14 cellular contexts compared by ENCODE assay signal in the genomic region with DNA sequence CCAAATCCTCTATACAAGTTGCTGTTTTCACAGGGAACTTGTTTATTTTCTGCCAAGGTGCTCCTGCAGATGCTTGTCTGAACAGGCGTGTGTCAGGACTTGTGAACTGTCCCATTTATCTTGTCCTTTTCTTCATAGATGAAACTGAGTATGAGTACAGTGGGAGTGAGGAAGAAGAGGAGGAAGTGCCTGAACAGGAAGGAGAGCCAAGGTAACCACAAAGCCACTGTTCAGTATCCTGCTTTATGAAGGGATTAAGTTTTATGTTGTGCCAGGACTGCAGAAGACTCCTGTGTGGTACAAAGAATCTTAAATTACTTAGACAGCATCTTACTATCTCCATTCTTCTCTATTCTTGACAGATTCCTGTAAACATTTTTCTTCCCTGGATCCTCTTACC.
DNase-seq lines count a peak whose midpoint lies in the region; ATAC-seq and TF ChIP-seq lines count a peak whose summit lies in the region.
"Had no signal": no experiment of that assay in that cellular context is flagged by ENCODE, and none has a peak within 500 bp of the region (broad histone marks: within the 10 kb centered on the region; RNA-seq: fewer than 3 reads in every experiment).

No MANE protein-coding gene starts in this region.

- intact Hi-C loops in activated CD8-positive, alpha-beta T cell treated with anti-CD3 and anti-CD28 coated beads for 36 hours (cut with micrococcal nuclease), result no loop called here
- intact Hi-C loops in right lobe of liver (cut with DNase I), result no loop called here

- no peak for ATAC-seq in stimulated activated naive CD8-positive, alpha-beta T cell treated with anti-CD3 and anti-CD28 coated beads, Interleukin-15, Interleukin-2, amounts not matched to agents 100 U/mL and 50 U/mL, for 24 hours
- ATAC-seq in activated CD8-positive, alpha-beta T cell treated with anti-CD3 and anti-CD28 coated beads for 36 hours, result no peak
- ATAC-seq in right lobe of liver, result peak in 3 of 4 donors; percentile 7 to 24 (median 11)

- peak overlapping the region; percentile 53 for H3K27ac Mint-ChIP-seq in stimulated activated naive CD8-positive, alpha-beta T cell treated with anti-CD3 and anti-CD28 coated beads, Interleukin-15, Interleukin-2, amounts not matched to agents 100 ng/mL and 50 ng/mL, for 24 hours
- H3K27ac Mint-ChIP-seq in activated CD8-positive, alpha-beta T cell treated with anti-CD3 and anti-CD28 coated beads for 36 hours, result peak overlapping the region; percentile 22

- no peaks in the 10 kb centered on the region for H3K9me3 ChIP-seq in right lobe of liver
- H3K9me3 ChIP-seq: esophagus muscularis mucosa, uterus had no signal

- in situ Hi-C loops in brain microvascular endothelial cell (cut with HindIII; ENCODE audit: low pct_ligation_motif_present, low sequenced_read_pairs), result loop anchor here (25.0 kb wide), 1 partner anchor 405 kb away; no protein-coding TSS in a partner anchor

- no peak for DNase-seq in stimulated activated naive CD8-positive, alpha-beta T cell treated with anti-CD3 and anti-CD28 coated beads, Interleukin-15, Interleukin-2, amounts not matched to agents 100 U/mL and 50 U/mL, for 24 hours
- DNase-seq in activated CD8-positive, alpha-beta T cell treated with anti-CD3 and anti-CD28 coated beads for 36 hours, result no peak
- DNase-seq in right lobe of liver, result no peak
- no peak for DNase-seq in ecto neural progenitor cell (ENCODE audit: low spot score)
- no peak for DNase-seq in NK-92 (lab: John Stamatoyannopoulos, UW; ENCODE audit: unreplicated experiment)
- no peak for DNase-seq in brain microvascular endothelial cell
- DNase-seq in H7, result no peak
- DNase-seq: NCI-H1436 treated with DMSO at 0.1 percent for 48 hours, NCI-H82, small intestine had no signal

- no peak for TF ChIP-seq POLR2A in right lobe of liver (IDR thresholded peaks at IDR 0.05)

- H3K27me3 Mint-ChIP-seq in stimulated activated naive CD8-positive, alpha-beta T cell treated with anti-CD3 and anti-CD28 coated beads, Interleukin-15, Interleukin-2, amounts not matched to agents 100 ng/mL and 50 ng/mL, for 24 hours, result no peaks in the 10 kb centered on the region
- H3K27me3 Mint-ChIP-seq in activated CD8-positive, alpha-beta T cell treated with anti-CD3 and anti-CD28 coated beads for 36 hours, result no peaks in the 10 kb centered on the region

- H3K27me3 ChIP-seq in right lobe of liver (no peaks in the 10 kb centered on the region), brain microvascular endothelial cell (replicated peaks) (no peaks in the 10 kb centered on the region), H7 (ENCODE audit: control insufficient read depth, insufficient read depth, low read length) (no peaks in the 10 kb centered on the region)
- H3K27me3 ChIP-seq: cardiac muscle cell, esophagus muscularis mucosa, uterus had no signal

- POLR2A ChIA-PET in activated CD8-positive, alpha-beta T cell treated with anti-CD3 and anti-CD28 coated beads for 36 hours (lab: Charles Lee), result no interaction called here

- CTCF ChIA-PET in activated CD8-positive, alpha-beta T cell treated with anti-CD3 and anti-CD28 coated beads for 36 hours (lab: Charles Lee), result no interaction called here

- no peak overlapping the region for H3K4me3 Mint-ChIP-seq in stimulated activated naive CD8-positive, alpha-beta T cell treated with anti-CD3 and anti-CD28 coated beads, Interleukin-15, Interleukin-2, amounts not matched to agents 100 ng/mL and 50 ng/mL, for 24 hours
- H3K4me3 Mint-ChIP-seq in activated CD8-positive, alpha-beta T cell treated with anti-CD3 and anti-CD28 coated beads for 36 hours, result no peak overlapping the region

- WGBS in right lobe of liver (ENCODE audit: insufficient coverage, low coverage, low lambda C conversion rate, missing lambda C conversion rate), result 57% methylated on average over 1 of the region's 1 CpG

- H3K4me3 ChIP-seq in right lobe of liver, result no peak overlapping the region
- H3K4me3 ChIP-seq in brain microvascular endothelial cell (ENCODE audit: low read depth, low read length), result no peak overlapping the region
- H3K4me3 ChIP-seq in H7 (ENCODE audit: insufficient read depth, low read depth, low read length), result no peak overlapping the region
- H3K4me3 ChIP-seq: cardiac muscle cell, esophagus muscularis mucosa, uterus had no signal

- H3K36me3 ChIP-seq in right lobe of liver (peaks cover 0 to 72% (median 9%) of the 10 kb centered on the region in 4 donors), brain microvascular endothelial cell (replicated peaks) (peaks cover 71% of the 10 kb centered on the region), H7 (replicated peaks; ENCODE audit: control insufficient read depth, insufficient read depth, low read length) (peaks cover 16% of the 10 kb centered on the region)
- H3K36me3 ChIP-seq: uterus had no signal

- no peaks in the 10 kb centered on the region for H3K9me3 Mint-ChIP-seq in stimulated activated naive CD8-positive, alpha-beta T cell treated with anti-CD3 and anti-CD28 coated beads, Interleukin-15, Interleukin-2, amounts not matched to agents 100 ng/mL and 50 ng/mL, for 24 hours
- H3K9me3 Mint-ChIP-seq in activated CD8-positive, alpha-beta T cell treated with anti-CD3 and anti-CD28 coated beads for 36 hours, result no peaks in the 10 kb centered on the region

- peaks cover 0 to 22% (median 4%) of the 10 kb centered on the region in 4 donors for H3K4me1 ChIP-seq in right lobe of liver
- H3K4me1 ChIP-seq: uterus had no signal

- peaks cover 13% of the 10 kb centered on the region for H3K4me1 Mint-ChIP-seq in stimulated activated naive CD8-positive, alpha-beta T cell treated with anti-CD3 and anti-CD28 coated beads, Interleukin-15, Interleukin-2, amounts not matched to agents 100 ng/mL and 50 ng/mL, for 24 hours (ENCODE audit: low read depth)
- peaks cover 16% of the 10 kb centered on the region for H3K4me1 Mint-ChIP-seq in activated CD8-positive, alpha-beta T cell treated with anti-CD3 and anti-CD28 coated beads for 36 hours (ENCODE audit: low read depth)

- H3K27ac ChIP-seq in right lobe of liver (peak overlapping the region in 2 of 3 donors; percentile 14 to 77), brain microvascular endothelial cell (no peak overlapping the region)
- H3K27ac ChIP-seq: cardiac muscle cell had no signal

- H3K36me3 Mint-ChIP-seq in stimulated activated naive CD8-positive, alpha-beta T cell treated with anti-CD3 and anti-CD28 coated beads, Interleukin-15, Interleukin-2, amounts not matched to agents 100 ng/mL and 50 ng/mL, for 24 hours (ENCODE audit: low read depth), result peaks cover 70% of the 10 kb centered on the region
- H3K36me3 Mint-ChIP-seq in activated CD8-positive, alpha-beta T cell treated with anti-CD3 and anti-CD28 coated beads for 36 hours (ENCODE audit: low read depth), result peaks cover 10% of the 10 kb centered on the region

- TF ChIP-seq CTCF in activated CD8-positive, alpha-beta T cell treated with anti-CD3 and anti-CD28 coated beads for 36 hours (IDR thresholded peaks at IDR 0.05), result no peak
- no peak for TF ChIP-seq CTCF in right lobe of liver (IDR thresholded peaks at IDR 0.05)
- TF ChIP-seq CTCF in brain microvascular endothelial cell (IDR thresholded peaks at IDR 0.05; ENCODE audit: low read depth, low read length, missing control alignments), result no peak

Comparison
In these comparisons a context has a peak if more than half of its experiments do, and no peak if none do; other contexts are left out.
1. ATAC-seq: peak in right lobe of liver (3 of 4); none in stimulated activated naive CD8-positive, alpha-beta T cell treated with anti-CD3 and anti-CD28 coated beads, Interleukin-15, Interleukin-2, amounts not matched to agents 100 U/mL and 50 U/mL, for 24 hours (single experiment) and activated CD8-positive, alpha-beta T cell treated with anti-CD3 and anti-CD28 coated beads for 36 hours (single experiment).